ENCODE assay signal across 1 cellular context in genomic region chr2:240431663-240432424, GRCh38.
TF ChIP-seq lines count a peak whose summit lies in the region.

No MANE protein-coding gene starts in this region.

TF ChIP-seq in GM23338, 12 proteins besides CTCF, POLR2A, EP300 and RAD21 (continued from another document):
- TF ChIP-seq, protein P1, sequence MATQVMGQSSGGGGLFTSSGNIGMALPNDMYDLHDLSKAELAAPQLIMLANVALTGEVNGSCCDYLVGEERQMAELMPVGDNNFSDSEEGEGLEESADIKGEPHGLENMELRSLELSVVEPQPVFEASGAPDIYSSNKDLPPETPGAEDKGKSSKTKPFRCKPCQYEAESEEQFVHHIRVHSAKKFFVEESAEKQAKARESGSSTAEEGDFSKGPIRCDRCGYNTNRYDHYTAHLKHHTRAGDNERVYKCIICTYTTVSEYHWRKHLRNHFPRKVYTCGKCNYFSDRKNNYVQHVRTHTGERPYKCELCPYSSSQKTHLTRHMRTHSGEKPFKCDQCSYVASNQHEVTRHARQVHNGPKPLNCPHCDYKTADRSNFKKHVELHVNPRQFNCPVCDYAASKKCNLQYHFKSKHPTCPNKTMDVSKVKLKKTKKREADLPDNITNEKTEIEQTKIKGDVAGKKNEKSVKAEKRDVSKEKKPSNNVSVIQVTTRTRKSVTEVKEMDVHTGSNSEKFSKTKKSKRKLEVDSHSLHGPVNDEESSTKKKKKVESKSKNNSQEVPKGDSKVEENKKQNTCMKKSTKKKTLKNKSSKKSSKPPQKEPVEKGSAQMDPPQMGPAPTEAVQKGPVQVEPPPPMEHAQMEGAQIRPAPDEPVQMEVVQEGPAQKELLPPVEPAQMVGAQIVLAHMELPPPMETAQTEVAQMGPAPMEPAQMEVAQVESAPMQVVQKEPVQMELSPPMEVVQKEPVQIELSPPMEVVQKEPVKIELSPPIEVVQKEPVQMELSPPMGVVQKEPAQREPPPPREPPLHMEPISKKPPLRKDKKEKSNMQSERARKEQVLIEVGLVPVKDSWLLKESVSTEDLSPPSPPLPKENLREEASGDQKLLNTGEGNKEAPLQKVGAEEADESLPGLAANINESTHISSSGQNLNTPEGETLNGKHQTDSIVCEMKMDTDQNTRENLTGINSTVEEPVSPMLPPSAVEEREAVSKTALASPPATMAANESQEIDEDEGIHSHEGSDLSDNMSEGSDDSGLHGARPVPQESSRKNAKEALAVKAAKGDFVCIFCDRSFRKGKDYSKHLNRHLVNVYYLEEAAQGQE (IDR thresholded peaks at IDR 0.05; ENCODE audit: unreplicated experiment) = no peak
- TF ChIP-seq STAT1 (IDR thresholded peaks at IDR 0.05; ENCODE audit: unreplicated experiment) (no peak), EZH2 (IDR thresholded peaks at IDR 0.05; ENCODE audit: low read depth, unreplicated experiment) (no peak), ZNF114 (CRISPR knock-in tag; IDR thresholded peaks at IDR 0.05) (no peak), NANOG (IDR thresholded peaks at IDR 0.05; ENCODE audit: borderline replicate concordance) (no peak), POLR2AphosphoS5 (IDR thresholded peaks at IDR 0.05; ENCODE audit: low read depth) (no peak), EZH2phosphoT487 (IDR thresholded peaks at IDR 0.05; ENCODE audit: unreplicated experiment) (no peak), CREB1 (CRISPR knock-in tag; IDR thresholded peaks at IDR 0.05; ENCODE audit: low read depth) (no peak), ZNF331 (CRISPR knock-in tag; IDR thresholded peaks at IDR 0.05; ENCODE audit: low read depth) (no peak)
- TF ChIP-seq, protein P2, sequence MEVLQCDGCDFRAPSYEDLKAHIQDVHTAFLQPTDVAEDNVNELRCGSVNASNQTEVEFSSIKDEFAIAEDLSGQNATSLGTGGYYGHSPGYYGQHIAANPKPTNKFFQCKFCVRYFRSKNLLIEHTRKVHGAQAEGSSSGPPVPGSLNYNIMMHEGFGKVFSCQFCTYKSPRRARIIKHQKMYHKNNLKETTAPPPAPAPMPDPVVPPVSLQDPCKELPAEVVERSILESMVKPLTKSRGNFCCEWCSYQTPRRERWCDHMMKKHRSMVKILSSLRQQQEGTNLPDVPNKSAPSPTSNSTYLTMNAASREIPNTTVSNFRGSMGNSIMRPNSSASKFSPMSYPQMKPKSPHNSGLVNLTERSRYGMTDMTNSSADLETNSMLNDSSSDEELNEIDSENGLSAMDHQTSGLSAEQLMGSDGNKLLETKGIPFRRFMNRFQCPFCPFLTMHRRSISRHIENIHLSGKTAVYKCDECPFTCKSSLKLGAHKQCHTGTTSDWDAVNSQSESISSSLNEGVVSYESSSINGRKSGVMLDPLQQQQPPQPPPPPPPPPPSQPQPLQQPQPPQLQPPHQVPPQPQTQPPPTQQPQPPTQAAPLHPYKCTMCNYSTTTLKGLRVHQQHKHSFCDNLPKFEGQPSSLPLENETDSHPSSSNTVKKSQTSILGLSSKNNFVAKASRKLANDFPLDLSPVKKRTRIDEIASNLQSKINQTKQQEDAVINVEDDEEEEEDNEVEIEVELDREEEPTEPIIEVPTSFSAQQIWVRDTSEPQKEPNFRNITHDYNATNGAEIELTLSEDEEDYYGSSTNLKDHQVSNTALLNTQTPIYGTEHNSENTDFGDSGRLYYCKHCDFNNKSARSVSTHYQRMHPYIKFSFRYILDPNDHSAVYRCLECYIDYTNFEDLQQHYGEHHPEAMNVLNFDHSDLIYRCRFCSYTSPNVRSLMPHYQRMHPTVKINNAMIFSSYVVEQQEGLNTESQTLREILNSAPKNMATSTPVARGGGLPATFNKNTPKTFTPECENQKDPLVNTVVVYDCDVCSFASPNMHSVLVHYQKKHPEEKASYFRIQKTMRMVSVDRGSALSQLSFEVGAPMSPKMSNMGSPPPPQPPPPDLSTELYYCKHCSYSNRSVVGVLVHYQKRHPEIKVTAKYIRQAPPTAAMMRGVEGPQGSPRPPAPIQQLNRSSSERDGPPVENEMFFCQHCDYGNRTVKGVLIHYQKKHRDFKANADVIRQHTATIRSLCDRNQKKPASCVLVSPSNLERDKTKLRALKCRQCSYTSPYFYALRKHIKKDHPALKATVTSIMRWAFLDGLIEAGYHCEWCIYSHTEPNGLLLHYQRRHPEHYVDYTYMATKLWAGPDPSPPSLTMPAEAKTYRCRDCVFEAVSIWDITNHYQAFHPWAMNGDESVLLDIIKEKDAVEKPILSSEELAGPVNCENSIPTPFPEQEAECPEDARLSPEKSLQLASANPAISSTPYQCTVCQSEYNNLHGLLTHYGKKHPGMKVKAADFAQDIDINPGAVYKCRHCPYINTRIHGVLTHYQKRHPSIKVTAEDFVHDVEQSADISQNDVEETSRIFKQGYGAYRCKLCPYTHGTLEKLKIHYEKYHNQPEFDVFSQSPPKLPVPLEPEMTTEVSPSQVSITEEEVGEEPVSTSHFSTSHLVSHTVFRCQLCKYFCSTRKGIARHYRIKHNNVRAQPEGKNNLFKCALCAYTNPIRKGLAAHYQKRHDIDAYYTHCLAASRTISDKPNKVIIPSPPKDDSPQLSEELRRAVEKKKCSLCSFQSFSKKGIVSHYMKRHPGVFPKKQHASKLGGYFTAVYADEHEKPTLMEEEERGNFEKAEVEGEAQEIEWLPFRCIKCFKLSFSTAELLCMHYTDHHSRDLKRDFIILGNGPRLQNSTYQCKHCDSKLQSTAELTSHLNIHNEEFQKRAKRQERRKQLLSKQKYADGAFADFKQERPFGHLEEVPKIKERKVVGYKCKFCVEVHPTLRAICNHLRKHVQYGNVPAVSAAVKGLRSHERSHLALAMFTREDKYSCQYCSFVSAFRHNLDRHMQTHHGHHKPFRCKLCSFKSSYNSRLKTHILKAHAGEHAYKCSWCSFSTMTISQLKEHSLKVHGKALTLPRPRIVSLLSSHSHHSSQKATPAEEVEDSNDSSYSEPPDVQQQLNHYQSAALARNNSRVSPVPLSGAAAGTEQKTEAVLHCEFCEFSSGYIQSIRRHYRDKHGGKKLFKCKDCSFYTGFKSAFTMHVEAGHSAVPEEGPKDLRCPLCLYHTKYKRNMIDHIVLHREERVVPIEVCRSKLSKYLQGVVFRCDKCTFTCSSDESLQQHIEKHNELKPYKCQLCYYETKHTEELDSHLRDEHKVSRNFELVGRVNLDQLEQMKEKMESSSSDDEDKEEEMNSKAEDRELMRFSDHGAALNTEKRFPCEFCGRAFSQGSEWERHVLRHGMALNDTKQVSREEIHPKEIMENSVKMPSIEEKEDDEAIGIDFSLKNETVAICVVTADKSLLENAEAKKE (CRISPR knock-in tag; IDR thresholded peaks at IDR 0.05) = no peak
- TF ChIP-seq, protein P3, sequence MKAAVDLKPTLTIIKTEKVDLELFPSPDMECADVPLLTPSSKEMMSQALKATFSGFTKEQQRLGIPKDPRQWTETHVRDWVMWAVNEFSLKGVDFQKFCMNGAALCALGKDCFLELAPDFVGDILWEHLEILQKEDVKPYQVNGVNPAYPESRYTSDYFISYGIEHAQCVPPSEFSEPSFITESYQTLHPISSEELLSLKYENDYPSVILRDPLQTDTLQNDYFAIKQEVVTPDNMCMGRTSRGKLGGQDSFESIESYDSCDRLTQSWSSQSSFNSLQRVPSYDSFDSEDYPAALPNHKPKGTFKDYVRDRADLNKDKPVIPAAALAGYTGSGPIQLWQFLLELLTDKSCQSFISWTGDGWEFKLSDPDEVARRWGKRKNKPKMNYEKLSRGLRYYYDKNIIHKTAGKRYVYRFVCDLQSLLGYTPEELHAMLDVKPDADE (IDR thresholded peaks at IDR 0.05) = no peak
